7 cellular contexts compared by ENCODE assay signal in genomic region chr19:44071824-44072542, GRCh38. TPM values are rescaled to one million over a fixed set of nuclear protein-coding genes. Genes with fewer than 3 reads are reported as not detected.
A peak's percentile ranks its signal among the peaks of the same experiment; 100 is the strongest.
DNase-seq lines count a peak whose midpoint lies in the region; ATAC-seq, FAIRE-seq and TF ChIP-seq lines count a peak whose summit lies in the region.

TSS of gene ZNF284 (plus strand) at chr19:44072159. CDS start at chr19:44076390, 4,231 bp downstream.

- H3K9me3 ChIP-seq in spleen: peaks cover 1 to 45% (median 40%) of the 10 kb centered on the region in 8 donors

- H3K27me3 ChIP-seq in spleen (replicated peaks in 1 of 7): no peaks in the 10 kb centered on the region

- peaks cover 0 to 24% (median 5%) of the 10 kb centered on the region in 6 donors for H3K36me3 ChIP-seq in spleen

- TF ChIP-seq POLR2A in spleen (IDR thresholded peaks at IDR 0.05): no peak

- intact Hi-C loops in spleen (cut with DNase I; ENCODE audit: low total_unique reads): no loop called here

- WGBS in spleen, 5 donors: 1 to 4% (median 1%) methylated on average over 30 to 40 of the region's 40 CpGs

- DNase-seq in GM18507 (ENCODE audit: extremely low spot score, insufficient read length, low read depth) (peak; percentile 64), NCI-H2171 (lab: John Stamatoyannopoulos, UW) (peak; percentile 86), iris pigment epithelial cell (ENCODE audit: low read depth) (peak; percentile 89), spleen (peak; percentile 93)
- peak; percentile 57 to 66 (median 60) for DNase-seq in activated CD4-positive, CD25-positive, alpha-beta regulatory T cell (lab: John Stamatoyannopoulos, UW)
- peak; percentile 82 for DNase-seq in central memory CD4-positive, alpha-beta T cell

- ATAC-seq in HG02973 (IDR thresholded peaks at IDR 0.05; ENCODE audit: unreplicated experiment): peak; percentile 96

- H3K27ac ChIP-seq in spleen: peak within 1 kb of the TSS; percentile 55 to 80 (median 68)

- peak; percentile 95 for FAIRE-seq in GM18507 (lab: Jason Lieb, UNC)

- peaks cover 9 to 23% (median 19%) of the 10 kb centered on the region in 6 donors for H3K4me1 ChIP-seq in spleen

- H3K4me3 ChIP-seq in spleen: peak within 1 kb of the TSS; percentile 44 to 88 (median 63)

- TF ChIP-seq CTCF in spleen (IDR thresholded peaks at IDR 0.05 in 8 of 11, conservative IDR thresholded peaks at IDR 0.05 in 3 of 11): no peak

RNA-seq across cellular contexts. Expression of gene ZNF284, which starts in this region (rescaled TPM):
- total RNA-seq in spleen: 1 to 10 TPM; 1.8 to 3.8 (median 3.0) TPM
- 1 to 10 TPM in 1 of 3 donors, under 1 TPM in 2; 0.59 to 1.3 (median 0.82) TPM for polyA plus RNA-seq in spleen

Comparison
In these comparisons a context has a peak if more than half of its experiments do, and no peak if none do; other contexts are left out.
1. Peak in every context shown above with its lines: DNase-seq, ATAC-seq, H3K4me3 ChIP-seq and H3K27ac ChIP-seq.